ENCODE assay signal across 17 cellular contexts in the genomic region with DNA sequence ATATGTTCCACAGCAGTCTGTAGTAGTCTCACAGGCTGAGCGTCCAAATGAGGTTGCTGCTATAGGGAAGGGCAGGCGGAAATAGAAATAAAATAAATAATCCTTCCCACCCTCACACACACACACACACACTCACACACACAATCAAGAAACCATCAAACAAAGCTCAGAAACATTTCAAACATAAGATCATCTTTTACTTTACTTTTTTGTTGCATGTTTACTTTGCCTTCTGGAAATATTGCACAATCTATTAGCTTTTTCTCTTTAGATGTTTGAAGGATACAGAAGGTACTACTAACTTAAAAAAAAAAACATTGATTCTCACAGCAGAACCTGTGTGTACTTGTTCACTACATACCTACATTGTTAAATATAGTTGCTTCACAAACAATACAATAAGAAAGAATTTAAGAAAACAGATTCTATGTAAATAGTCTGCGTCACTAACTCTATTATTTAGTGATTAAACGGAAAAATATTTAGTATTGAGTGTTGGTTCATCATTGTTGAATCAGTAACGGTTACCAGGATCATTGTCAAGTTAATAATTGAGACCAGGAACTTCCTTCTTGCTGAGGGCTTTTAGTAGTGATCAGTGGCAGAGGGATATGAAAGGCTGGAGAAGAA. TPM values are rescaled to one million over a fixed set of nuclear protein-coding genes. Genes with fewer than 3 reads are reported as not detected.
DNase-seq lines count a peak whose midpoint lies in the region; ATAC-seq and TF ChIP-seq lines count a peak whose summit lies in the region.
"Had no signal": no experiment of that assay in that cellular context is flagged by ENCODE, and none has a peak within 500 bp of the region (broad histone marks: within the 10 kb centered on the region; RNA-seq: fewer than 3 reads in every experiment).

No MANE protein-coding gene starts in this region.

- in situ Hi-C loops in IMR-90 (cut with MboI; ENCODE audit: low sequenced_read_pairs): no loop called here

- peaks cover 2% of the 10 kb centered on the region; the same call in 1 of the 2 replicates for H3K36me3 ChIP-seq in IMR-90 (ENCODE audit: control insufficient read depth, insufficient read depth, low read length)
- no peaks in the 10 kb centered on the region for H3K36me3 ChIP-seq in effector memory CD4-positive, alpha-beta T cell (ENCODE audit: control insufficient read depth, insufficient read depth, low read length)

- H3K56ac ChIP-seq in IMR-90 (ENCODE audit: extremely low read depth, insufficient read depth, low read length): no peak overlapping the region

- peak overlapping the region; percentile 21; the same call in 1 of the 2 replicates for H2BK20ac ChIP-seq in IMR-90 (ENCODE audit: low read depth, low read length)

- TF ChIP-seq CTCF in AG10803 (conservative IDR thresholded peaks at IDR 0.05; ENCODE audit: low read length): no peak
- no peak for TF ChIP-seq CTCF in IMR-90 (conservative IDR thresholded peaks at IDR 0.05; ENCODE audit: low read depth, low read length)
- TF ChIP-seq CTCF in choroid plexus epithelial cell (conservative IDR thresholded peaks at IDR 0.05; ENCODE audit: low read depth, low read length): no peak

- CTCF ChIA-PET in IMR-90 (lab: Yijun Ruan, JAX): no interaction called here

- ATAC-seq in IMR-90 (ENCODE audit: low read depth) (peak; percentile 42; the same call in 1 of the 2 replicates), left lobe of liver (peak; percentile 86), GM18511 (IDR thresholded peaks at IDR 0.05; ENCODE audit: unreplicated experiment) (no peak)
- ATAC-seq in activated T-cell treated with anti-CD3 and anti-CD28 coated beads, Interleukin-2, amount 50 U/mL, for 72 hours (replicated peaks in 1 of 2): no peak

- POLR2A ChIA-PET in IMR-90 (lab: Charles Lee; ENCODE audit: unreplicated experiment): no interaction called here

- H2AFZ ChIP-seq in IMR-90 (replicated peaks; ENCODE audit: low read length, poor library complexity): no peak overlapping the region

- peak overlapping the region; percentile 49; the same call in 1 of the 2 replicates for H3K23ac ChIP-seq in IMR-90 (ENCODE audit: low read depth, low read length)

- H3K14ac ChIP-seq in IMR-90 (replicated peaks; ENCODE audit: low read depth, low read length): peak overlapping the region; percentile 76; the same call in 1 of the 2 replicates

- H2BK120ac ChIP-seq in IMR-90 (ENCODE audit: low read depth, low read length): peak overlapping the region; percentile 36; the same call in 1 of the 2 replicates

- H3K18ac ChIP-seq in IMR-90 (ENCODE audit: low read depth, low read length): peak overlapping the region; percentile 33; the same call in 1 of the 2 replicates

- peak overlapping the region; percentile 65 for H2BK5ac ChIP-seq in IMR-90 (ENCODE audit: low read depth, low read length, poor library complexity, severe bottlenecking)

- H3K27me3 Mint-ChIP-seq in T-helper 2 cell treated with Interferon-gamma antibody and Interleukin-4, amounts not matched to agents 5 μg/mL and 100 μg/mL, for 36 hours (ENCODE audit: low read depth): no peaks in the 10 kb centered on the region
- no peaks in the 10 kb centered on the region for H3K27me3 Mint-ChIP-seq in activated T-cell treated with anti-CD3 and anti-CD28 coated beads, Interleukin-2, amount 50 U/mL, for 72 hours (ENCODE audit: low read depth)

- H3K4me2 ChIP-seq in IMR-90 (ENCODE audit: low read depth, low read length): peak overlapping the region; percentile 80

- no peak overlapping the region for H3K9ac ChIP-seq in IMR-90 (ENCODE audit: low read depth, low read length)

- H3K79me1 ChIP-seq in IMR-90 (ENCODE audit: low read depth in 1 of 2, low read length in 2 of 2): peaks cover 10 to 29% of the 10 kb centered on the region in 2 experiments; a peak in 3 of 4 replicates

- dilution Hi-C loops in IMR-90 (cut with HindIII; ENCODE audit: low sequenced_read_pairs, unreplicated experiment): no loop called here

- WGBS in IMR-90 (ENCODE audit: extremely low coverage in 2 of 2, insufficient read length in 1 of 2), 2 experiments: no CpG with 5 or more reads among the region's 5 CpGs

- 0 out of 3 replicates have a peak overlapping the region, but pooled peaks have one; percentile 6 for H2BK15ac ChIP-seq in IMR-90 (ENCODE audit: low read depth, low read length)

- peaks cover 3% of the 10 kb centered on the region for H3K4me1 Mint-ChIP-seq in T-helper 2 cell treated with Interferon-gamma antibody and Interleukin-4, amounts not matched to agents 5 μg/mL and 100 μg/mL, for 36 hours (ENCODE audit: low read depth)
- H3K4me1 Mint-ChIP-seq in activated T-cell treated with anti-CD3 and anti-CD28 coated beads, Interleukin-2, amount 50 U/mL, for 72 hours (ENCODE audit: low read depth): no peaks in the 10 kb centered on the region

- H3K4me3 Mint-ChIP-seq in T-helper 2 cell treated with Interferon-gamma antibody and Interleukin-4, amounts not matched to agents 5 μg/mL and 100 μg/mL, for 36 hours: no peak overlapping the region
- H3K4me3 Mint-ChIP-seq in activated T-cell treated with anti-CD3 and anti-CD28 coated beads, Interleukin-2, amount 50 U/mL, for 72 hours: no peak overlapping the region

- peaks cover 4% of the 10 kb centered on the region; the same call in 1 of the 2 replicates for H3K4me1 ChIP-seq in IMR-90 (ENCODE audit: control insufficient read depth, insufficient read depth, low read length)
- H3K4me1 ChIP-seq in effector memory CD4-positive, alpha-beta T cell (ENCODE audit: control insufficient read depth, insufficient read depth, low read length, poor library complexity, severe bottlenecking): no peaks in the 10 kb centered on the region

- H3K9me1 ChIP-seq in IMR-90 (ENCODE audit: insufficient read depth, low read length): no peaks in the 10 kb centered on the region

- H3K4me3 ChIP-seq in AG10803 (ENCODE audit: low read length) (no peak overlapping the region), IMR-90 (ENCODE audit: insufficient read depth, low read depth, low read length) (no peak overlapping the region), choroid plexus epithelial cell (ENCODE audit: low read depth, low read length) (no peak overlapping the region)
- no peak overlapping the region for H3K4me3 ChIP-seq in effector memory CD4-positive, alpha-beta T cell (ENCODE audit: insufficient read depth, low read depth, low read length, poor library complexity, severe bottlenecking)
- H3K4me3 ChIP-seq: SK-N-MC had no signal

- H4K5ac ChIP-seq in IMR-90 (ENCODE audit: low read depth, low read length): peak overlapping the region; percentile 55; the same call in 1 of the 2 replicates

- H3K4ac ChIP-seq in IMR-90 (ENCODE audit: low read depth, low read length): peak overlapping the region; percentile 59; the same call in 1 of the 2 replicates

- H3K27ac ChIP-seq in IMR-90 (ENCODE audit: insufficient read depth, low read length): peak overlapping the region; percentile 74
- H3K27ac ChIP-seq in effector memory CD4-positive, alpha-beta T cell (ENCODE audit: insufficient read depth, low read length, poor library complexity, severe bottlenecking): no peak overlapping the region
- H3K27ac ChIP-seq: SK-N-MC had no signal

- H3K9me3 ChIP-seq in IMR-90 (ENCODE audit: control insufficient read depth, insufficient read depth, low read length): peaks cover 5% of the 10 kb centered on the region; the same call in 1 of the 2 replicates
- H3K9me3 ChIP-seq in effector memory CD4-positive, alpha-beta T cell (ENCODE audit: control insufficient read depth, low read length): no peaks in the 10 kb centered on the region

- peaks cover 18% of the 10 kb centered on the region for H3K9me3 Mint-ChIP-seq in T-helper 2 cell treated with Interferon-gamma antibody and Interleukin-4, amounts not matched to agents 5 μg/mL and 100 μg/mL, for 36 hours
- peaks cover 13 to 14% of the 10 kb centered on the region in 2 donors for H3K9me3 Mint-ChIP-seq in activated T-cell treated with anti-CD3 and anti-CD28 coated beads, Interleukin-2, amount 50 U/mL, for 72 hours

- no peak for TF ChIP-seq POLR2A in IMR-90 (IDR thresholded peaks at IDR 0.05; ENCODE audit: low read depth, low read length)

- intact Hi-C loops in IMR-90 (cut with micrococcal nuclease): loop anchor here (5.0 kb wide), 1 partner anchor 130 kb away; no protein-coding TSS in a partner anchor

- no peak overlapping the region for H4K91ac ChIP-seq in IMR-90 (ENCODE audit: insufficient read depth, low read depth, low read length)

- H2AK9ac ChIP-seq in IMR-90 (replicated peaks; ENCODE audit: low read depth, low read length, poor library complexity): no peak overlapping the region

- H3K27me3 ChIP-seq in IMR-90 (ENCODE audit: control insufficient read depth, insufficient read depth, low read length): no peaks in the 10 kb centered on the region
- H3K27me3 ChIP-seq in effector memory CD4-positive, alpha-beta T cell (replicated peaks; ENCODE audit: control insufficient read depth, insufficient read depth, low read length, poor library complexity, severe bottlenecking): no peaks in the 10 kb centered on the region

- DNase-seq in AG10803 (ENCODE audit: low read depth) (peak; percentile 70), IMR-90 (peak; percentile 32), choroid plexus epithelial cell (ENCODE audit: low read depth) (peak; percentile 25), left lobe of liver (ENCODE audit: low spot score) (no peak)
- DNase-seq in effector memory CD4-positive, alpha-beta T cell: no peak
- no peak for DNase-seq in T-helper 2 cell treated with Interferon-gamma antibody and Interleukin-4, amounts not matched to agents 5 μg/mL and 100 μg/mL, for 36 hours (ENCODE audit: low spot score)
- no peak for DNase-seq in activated T-cell treated with anti-CD3 and anti-CD28 coated beads, Interleukin-2, amount 50 U/mL, for 72 hours
- DNase-seq: activated CD4-positive, CD25-positive, alpha-beta regulatory T cell; activated T-cell treated with anti-CD3 and anti-CD28 coated beads for 4 hours; AML-193; DMS79 treated with DMSO at 0.1 percent for 48 hours; effector CD8-positive, alpha-beta T cell; NCI-H2029; stimulated activated CD4-positive, alpha-beta T cell treated with anti-CD3 and anti-CD28 coated beads, Interleukin-2, amount 100 ng/mL, for 48 hours; stimulated activated naive CD4-positive, alpha-beta T cell had no signal

- no peak overlapping the region for H2AK5ac ChIP-seq in IMR-90 (ENCODE audit: low read depth, low read length)

- peaks cover 11% of the 10 kb centered on the region; the same call in 1 of the 2 replicates for H4K20me1 ChIP-seq in IMR-90 (ENCODE audit: insufficient read depth, low read length)

- peak overlapping the region in 1 of 2 experiments; percentile 63; a peak in 2 of 4 replicates for H4K8ac ChIP-seq in IMR-90 (ENCODE audit: low read depth in 2 of 2, low read length in 2 of 2)

- no TSS peak for BruUV-seq in IMR-90 (replicated peaks; lab: Mats Ljungman, UMichigan)

- no peak overlapping the region for H3K27ac Mint-ChIP-seq in T-helper 2 cell treated with Interferon-gamma antibody and Interleukin-4, amounts not matched to agents 5 μg/mL and 100 μg/mL, for 36 hours
- H3K27ac Mint-ChIP-seq in activated T-cell treated with anti-CD3 and anti-CD28 coated beads, Interleukin-2, amount 50 U/mL, for 72 hours: no peak overlapping the region

- H3K36me3 Mint-ChIP-seq in T-helper 2 cell treated with Interferon-gamma antibody and Interleukin-4, amounts not matched to agents 5 μg/mL and 100 μg/mL, for 36 hours (ENCODE audit: low read depth): no peaks in the 10 kb centered on the region
- H3K36me3 Mint-ChIP-seq in activated T-cell treated with anti-CD3 and anti-CD28 coated beads, Interleukin-2, amount 50 U/mL, for 72 hours (ENCODE audit: insufficient read depth in 2 of 2): peaks cover 6 to 8% of the 10 kb centered on the region in 2 donors

- no peak for TF ChIP-seq RAD21 in IMR-90 (IDR thresholded peaks at IDR 0.05; ENCODE audit: low read length)

RNA-seq across cellular contexts. Expression of gene ALCAM, which starts 20.5 kb away (rescaled TPM):
- total RNA-seq in IMR-90 (2012; rRNA removed): 400 and 423 TPM in 2 replicates
- 105 and 117 TPM in 2 replicates for polyA plus RNA-seq in IMR-90 (2012; rRNA removed)
- polyA plus RNA-seq in IMR-90 (2012; cell fraction: cytosol; rRNA removed): 32.8 and 49.6 TPM in 2 replicates
- 29.9 and 107 TPM in 2 replicates for polyA plus RNA-seq in IMR-90 (2012; cell fraction: nucleus; rRNA removed; ENCODE audit: low replicate concordance)
- total RNA-seq in left lobe of liver: 25.0 TPM
- total RNA-seq in activated T-cell treated with anti-CD3 and anti-CD28 coated beads, Interleukin-2, amount 50 U/mL, for 72 hours: 10 to 100 TPM; 19.4 to 22.0 TPM

Comparison
In these comparisons a context has a peak if more than half of its experiments do, and no peak if none do; other contexts are left out.
1. DNase-seq: peak in AG10803 (single experiment), IMR-90 (single experiment) and choroid plexus epithelial cell (single experiment); none in left lobe of liver (single experiment), effector memory CD4-positive, alpha-beta T cell (0 of 3), T-helper 2 cell treated with Interferon-gamma antibody and Interleukin-4, amounts not matched to agents 5 μg/mL and 100 μg/mL, for 36 hours (single experiment) and activated T-cell treated with anti-CD3 and anti-CD28 coated beads, Interleukin-2, amount 50 U/mL, for 72 hours (0 of 2).
2. ATAC-seq: peak in IMR-90 (single experiment) and left lobe of liver (single experiment); none in GM18511 (single experiment) and activated T-cell treated with anti-CD3 and anti-CD28 coated beads, Interleukin-2, amount 50 U/mL, for 72 hours (0 of 2).
3. RNA of gene ALCAM, which starts 20.5 kb away (total RNA-seq): 400 to 423 TPM in IMR-90; 25.0 TPM in left lobe of liver (single experiment) and 19.4 to 22.0 TPM in activated T-cell treated with anti-CD3 and anti-CD28 coated beads, Interleukin-2, amount 50 U/mL, for 72 hours; every median in the first group is over 10 times any median in the second.